ENCODE assay signal across 8 cellular contexts in the genomic region with DNA sequence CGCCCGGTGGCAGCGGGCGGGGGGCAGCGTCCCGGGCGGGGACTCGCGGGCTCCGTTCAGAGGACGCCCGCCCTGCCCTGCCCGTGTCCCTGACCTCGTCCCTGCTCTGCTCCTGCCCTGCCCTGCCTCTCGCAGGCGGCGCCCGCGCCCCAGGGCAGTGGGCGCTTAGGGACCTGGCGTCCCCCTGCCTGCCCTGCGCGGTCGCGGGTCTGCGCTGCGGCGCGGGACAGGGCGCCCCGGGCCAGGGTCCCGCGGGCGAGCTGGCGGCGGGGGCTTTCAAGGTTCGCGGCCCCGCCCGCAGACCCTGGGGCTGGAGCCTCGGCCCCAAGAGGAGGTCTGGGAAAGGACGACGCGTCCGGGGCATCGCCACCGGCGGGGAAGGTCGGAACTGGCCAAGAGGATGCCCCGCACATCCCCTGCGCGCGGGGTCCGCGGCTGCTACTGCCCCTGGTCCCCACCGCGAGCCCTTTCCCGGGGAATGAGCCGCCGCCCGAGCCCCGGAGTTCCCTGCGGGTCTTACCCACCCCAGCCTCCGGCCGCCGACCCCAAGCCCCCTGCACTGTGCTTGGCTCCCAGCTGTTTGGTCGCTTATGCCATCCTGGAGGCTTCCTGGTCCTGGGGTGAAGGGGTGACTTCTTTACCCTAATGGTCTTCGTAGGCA. TPM values are rescaled to one million over a fixed set of nuclear protein-coding genes. Genes with fewer than 3 reads are reported as not detected.
A peak's percentile ranks its signal among the peaks of the same experiment; 100 is the strongest.
DNase-seq lines count a peak whose midpoint lies in the region; ATAC-seq and TF ChIP-seq lines count a peak whose summit lies in the region.

No MANE protein-coding gene starts in this region.

- peaks cover 7 to 52% (median 40%) of the 10 kb centered on the region in 9 donors for H3K4me1 ChIP-seq in heart right ventricle

- H3K4me3 Mint-ChIP-seq in activated CD8-positive, alpha-beta T cell treated with anti-CD3 and anti-CD28 coated beads for 36 hours, result peak overlapping the region; percentile 74

- TF ChIP-seq CTCF in activated CD8-positive, alpha-beta T cell treated with anti-CD3 and anti-CD28 coated beads for 36 hours (IDR thresholded peaks at IDR 0.05), result no peak
- TF ChIP-seq CTCF in heart right ventricle (IDR thresholded peaks at IDR 0.05), result no peak

- H3K27me3 ChIP-seq in heart right ventricle, result no peaks in the 10 kb centered on the region

- POLR2A ChIA-PET in activated CD8-positive, alpha-beta T cell treated with anti-CD3 and anti-CD28 coated beads for 36 hours (lab: Charles Lee), result interaction anchor here (0.9 to 5.5 kb wide), 6 partner anchors 10 to 91 kb away, joined by 3 to 44 read pairs (median 4); partner anchors contain the start of gene CMPK2

- H3K9me3 ChIP-seq in heart right ventricle, result no peaks in the 10 kb centered on the region

- peak overlapping the region; percentile 33 for H3K27ac Mint-ChIP-seq in activated CD8-positive, alpha-beta T cell treated with anti-CD3 and anti-CD28 coated beads for 36 hours

- H3K4me3 ChIP-seq in heart right ventricle, result peak overlapping the region; percentile 69 to 95 (median 81)

- no peaks in the 10 kb centered on the region for H3K27me3 Mint-ChIP-seq in activated CD8-positive, alpha-beta T cell treated with anti-CD3 and anti-CD28 coated beads for 36 hours

- CTCF ChIA-PET in activated CD8-positive, alpha-beta T cell treated with anti-CD3 and anti-CD28 coated beads for 36 hours (lab: Charles Lee), result interaction anchor here (0.8 to 2.6 kb wide), 9 partner anchors 8 to 126 kb away, joined by 3 to 22 read pairs (median 4); no protein-coding TSS in a partner anchor

- no peaks in the 10 kb centered on the region for H3K36me3 ChIP-seq in heart right ventricle

- peaks cover 24% of the 10 kb centered on the region for H3K36me3 Mint-ChIP-seq in activated CD8-positive, alpha-beta T cell treated with anti-CD3 and anti-CD28 coated beads for 36 hours (ENCODE audit: low read depth)

- H3K4me1 Mint-ChIP-seq in activated CD8-positive, alpha-beta T cell treated with anti-CD3 and anti-CD28 coated beads for 36 hours (ENCODE audit: low read depth), result peaks cover 63% of the 10 kb centered on the region

- ATAC-seq in HG02981 (IDR thresholded peaks at IDR 0.05; ENCODE audit: unreplicated experiment), result peak; percentile 27
- peak; percentile 7 for ATAC-seq in activated CD8-positive, alpha-beta T cell treated with anti-CD3 and anti-CD28 coated beads for 36 hours
- peak in 7 of 8 donors; percentile 13 to 40 (median 30) for ATAC-seq in heart right ventricle
- peak; percentile 24 for ATAC-seq in sciatic nerve

- peak; percentile 13 for DNase-seq in NCI-H510A treated with DMSO at 0.1 percent for 48 hours (lab: John Stamatoyannopoulos, UW)
- no peak for DNase-seq in NCI-H510A (lab: John Stamatoyannopoulos, UW)
- no peak for DNase-seq in activated CD8-positive, alpha-beta T cell treated with anti-CD3 and anti-CD28 coated beads for 36 hours
- peak in 1 of 2 donors; percentile 40 for DNase-seq in heart right ventricle
- DNase-seq in sciatic nerve (ENCODE audit: low spot score), result no peak
- no peak for DNase-seq in NCI-H774 (lab: John Stamatoyannopoulos, UW)
- no peak for DNase-seq in NCI-H2107 (lab: John Stamatoyannopoulos, UW)

- H3K9me3 Mint-ChIP-seq in activated CD8-positive, alpha-beta T cell treated with anti-CD3 and anti-CD28 coated beads for 36 hours, result no peaks in the 10 kb centered on the region

- intact Hi-C loops in activated CD8-positive, alpha-beta T cell treated with anti-CD3 and anti-CD28 coated beads for 36 hours (cut with micrococcal nuclease), result no loop called here
- intact Hi-C loops in heart right ventricle (cut with DNase I) (loop anchor here (1.0 to 5.0 kb wide), 9 partner anchors 42 to 129 kb away; no protein-coding TSS in a partner anchor), sciatic nerve (cut with DNase I) (no loop called here)

- peak overlapping the region; percentile 65 to 90 (median 85) for H3K27ac ChIP-seq in heart right ventricle

- WGBS in heart right ventricle, 2 donors, result 0% methylated on average over 53 to 68 of the region's 68 CpGs

RNA-seq across cellular contexts. Expression of gene RNF144A, which starts 0.7 kb away (rescaled TPM):
- total RNA-seq in activated CD8-positive, alpha-beta T cell treated with anti-CD3 and anti-CD28 coated beads for 36 hours, result 10 to 100 TPM; 32.6 to 36.5 TPM
- total RNA-seq in heart right ventricle, result 10 to 100 TPM in 8 of 10 donors, 1 to 10 TPM in 2; 9.2 to 19.7 (median 11.9) TPM
- 1 to 10 TPM; 3.6 to 4.9 TPM for polyA plus RNA-seq in heart right ventricle
- total RNA-seq in sciatic nerve, result 42.5 TPM

RNA-seq across cellular contexts. Expression of gene RSAD2, which starts 40.3 kb away (rescaled TPM):
- 1 to 10 TPM; 2.8 to 3.7 TPM for total RNA-seq in activated CD8-positive, alpha-beta T cell treated with anti-CD3 and anti-CD28 coated beads for 36 hours
- total RNA-seq in heart right ventricle (10 to 100 TPM in 2 of 10 donors, 1 to 10 TPM in 8; 3.9 to 16.1 (median 6.0) TPM), sciatic nerve (7.5 TPM)
- 1 to 10 TPM; 1.6 to 3.4 TPM for polyA plus RNA-seq in heart right ventricle

RNA-seq across cellular contexts. Expression of gene CMPK2, which starts 52.2 kb away (rescaled TPM):
- total RNA-seq in activated CD8-positive, alpha-beta T cell treated with anti-CD3 and anti-CD28 coated beads for 36 hours, result 1 to 10 TPM; 3.2 to 4.5 TPM
- total RNA-seq in heart right ventricle, result 10 to 100 TPM in 2 of 10 donors, 1 to 10 TPM in 8; 3.9 to 21.4 (median 6.0) TPM
- 1 to 10 TPM; 2.4 to 2.9 TPM for polyA plus RNA-seq in heart right ventricle
- 4.1 TPM for total RNA-seq in sciatic nerve

Comparison
In these comparisons a context has a peak if more than half of its experiments do, and no peak if none do; other contexts are left out.
1. intact Hi-C loops: an anchor here in heart right ventricle (1.0 to 5.0 kb wide); none called in activated CD8-positive, alpha-beta T cell treated with anti-CD3 and anti-CD28 coated beads for 36 hours and sciatic nerve.